Comparison of ENCODE assay signal across 24 cellular contexts in genomic region chr16:78034530-78034929, GRCh38. TPM values are rescaled to one million over a fixed set of nuclear protein-coding genes. Genes with fewer than 3 reads are reported as not detected.
A peak's percentile ranks its signal among the peaks of the same experiment; 100 is the strongest.
DNase-seq lines count a peak whose midpoint lies in the region; ATAC-seq and TF ChIP-seq lines count a peak whose summit lies in the region.
"Had no signal": no experiment of that assay in that cellular context is flagged by ENCODE, and none has a peak within 500 bp of the region (broad histone marks: within the 10 kb centered on the region; RNA-seq: fewer than 3 reads in every experiment).

No MANE protein-coding gene starts in this region.

- H3K4me1 Mint-ChIP-seq in activated CD8-positive, alpha-beta memory T cell treated with anti-CD3 and anti-CD28 coated beads, Interleukin-2, amount 10 ng/mL, durations not matched to agents 7 days and 5 days, result peaks cover 19% of the 10 kb centered on the region
- H3K4me1 Mint-ChIP-seq: nephron had no signal

- no peaks in the 10 kb centered on the region for H3K27me3 ChIP-seq in SJCRH30
- H3K27me3 ChIP-seq: ascending aorta had no signal

- H3K27me3 Mint-ChIP-seq in activated CD8-positive, alpha-beta memory T cell treated with anti-CD3 and anti-CD28 coated beads, Interleukin-2, amount 10 ng/mL, durations not matched to agents 7 days and 5 days, result peaks cover 45% of the 10 kb centered on the region

- peaks cover 2% of the 10 kb centered on the region for H3K9me3 Mint-ChIP-seq in activated CD8-positive, alpha-beta memory T cell treated with anti-CD3 and anti-CD28 coated beads, Interleukin-2, amount 10 ng/mL, durations not matched to agents 7 days and 5 days (ENCODE audit: low read depth)
- H3K9me3 Mint-ChIP-seq: CD4-positive, alpha-beta memory T cell; effector memory CD8-positive, alpha-beta T cell; nephron had no signal

- H3K4me3 ChIP-seq in GM12865 (ENCODE audit: low read depth, low read length) (no peak overlapping the region), SJCRH30 (no peak overlapping the region)
- H3K4me3 ChIP-seq: ascending aorta, esophagus squamous epithelium, skin epidermis had no signal

- H3K27ac Mint-ChIP-seq in activated CD8-positive, alpha-beta memory T cell treated with anti-CD3 and anti-CD28 coated beads, Interleukin-2, amount 10 ng/mL, durations not matched to agents 7 days and 5 days, result peak overlapping the region; percentile 14
- H3K27ac Mint-ChIP-seq: effector memory CD8-positive, alpha-beta T cell; nephron had no signal

- CTCF ChIA-PET in activated CD8-positive, alpha-beta memory T cell treated with anti-CD3 and anti-CD28 coated beads, Interleukin-2, amount 10 ng/mL, durations not matched to agents 7 days and 5 days (lab: Charles Lee), result interaction anchor here (1.1 kb wide), 1 partner anchor 65 kb away, joined by 4 read pairs; the partner anchor contains the start of gene WWOX

- no peaks in the 10 kb centered on the region for H3K4me1 ChIP-seq in SJCRH30
- H3K4me1 ChIP-seq: ascending aorta, esophagus squamous epithelium had no signal

- no peaks in the 10 kb centered on the region for H3K9me3 ChIP-seq in SJCRH30 (replicated peaks)
- H3K9me3 ChIP-seq: ascending aorta, esophagus squamous epithelium had no signal

- H3K27ac ChIP-seq in SJCRH30, result no peak overlapping the region
- H3K27ac ChIP-seq: ascending aorta, esophagus squamous epithelium, VCaP had no signal

- H3K36me3 ChIP-seq in SJCRH30, result no peaks in the 10 kb centered on the region
- H3K36me3 ChIP-seq: ascending aorta, esophagus squamous epithelium had no signal

- H3K36me3 Mint-ChIP-seq in activated CD8-positive, alpha-beta memory T cell treated with anti-CD3 and anti-CD28 coated beads, Interleukin-2, amount 10 ng/mL, durations not matched to agents 7 days and 5 days, result no peaks in the 10 kb centered on the region
- H3K36me3 Mint-ChIP-seq: CD4-positive, alpha-beta memory T cell had no signal

- ATAC-seq in activated CD8-positive, alpha-beta memory T cell treated with anti-CD3 and anti-CD28 coated beads, Interleukin-2, amount 10 ng/mL, durations not matched to agents 7 days and 5 days, result peak; percentile 45
- ATAC-seq: effector memory CD8-positive, alpha-beta T cell; HCT116; left colon had no signal

- no peak overlapping the region for H3K4me3 Mint-ChIP-seq in activated CD8-positive, alpha-beta memory T cell treated with anti-CD3 and anti-CD28 coated beads, Interleukin-2, amount 10 ng/mL, durations not matched to agents 7 days and 5 days
- H3K4me3 Mint-ChIP-seq: effector memory CD8-positive, alpha-beta T cell; nephron had no signal

- peak; percentile 42 for DNase-seq in activated CD8-positive, alpha-beta memory T cell treated with anti-CD3 and anti-CD28 coated beads, Interleukin-2, amount 10 ng/mL, durations not matched to agents 7 days and 5 days
- no peak for DNase-seq in activated CD8-positive, alpha-beta memory T cell treated with anti-CD3 and anti-CD28 coated beads, Interleukin-2, amount 50 U/mL, for 4 hours
- DNase-seq in GM12865 (ENCODE audit: low read depth) (peak; percentile 2), SJCRH30 (peak; percentile 12 to 34), myocyte (ENCODE audit: low read depth) (peak; percentile 31), NCI-H1436 (lab: John Stamatoyannopoulos, UW) (no peak), iPS-NIHi7 (ENCODE audit: extremely low spot score) (no peak), NCI-H526 (lab: John Stamatoyannopoulos, UW) (no peak)
- DNase-seq: ACHN; activated gamma-delta T cell; effector memory CD8-positive, alpha-beta T cell; esophagus squamous epithelium; left colon; NCI-H2029 treated with DMSO at 0.1 percent for 48 hours; NCI-H526 treated with DMSO at 0.1 percent for 48 hours; Right ventricle myocardium superior; stimulated activated CD8-positive, alpha-beta memory T cell treated with anti-CD3 and anti-CD28 coated beads, Interleukin-4, amount 100 ng/mL, for 48 hours had no signal

- no peak for TF ChIP-seq CTCF in GM12865 (IDR thresholded peaks at IDR 0.05; ENCODE audit: insufficient read depth, low read depth, low read length, missing control alignments)

RNA-seq across cellular contexts. Expression of gene CLEC3A, which starts 12.2 kb away (rescaled TPM):
- total RNA-seq in activated CD8-positive, alpha-beta memory T cell treated with anti-CD3 and anti-CD28 coated beads, Interleukin-2, amount 10 ng/mL, durations not matched to agents 7 days and 5 days, result not detected
- total RNA-seq in SJCRH30 (2014; rRNA removed; shearing (Covaris generic)), result not detected in 2 replicates
- total RNA-seq in myocyte, result not detected in 2 replicates
- not detected for polyA plus RNA-seq in myocyte (2012)
- total RNA-seq: ascending aorta; CD4-positive, alpha-beta memory T cell; esophagus squamous epithelium; left colon; mesenteric fat pad; Right ventricle myocardium superior had no signal
- polyA plus RNA-seq: CD4-positive, alpha-beta memory T cell had no signal

Comparison
In these comparisons a context has a peak if more than half of its experiments do, and no peak if none do; other contexts are left out.
1. DNase-seq: peak in activated CD8-positive, alpha-beta memory T cell treated with anti-CD3 and anti-CD28 coated beads, Interleukin-2, amount 10 ng/mL, durations not matched to agents 7 days and 5 days (single experiment), GM12865 (single experiment), SJCRH30 (2 of 2) and myocyte (single experiment); none in activated CD8-positive, alpha-beta memory T cell treated with anti-CD3 and anti-CD28 coated beads, Interleukin-2, amount 50 U/mL, for 4 hours (single experiment), NCI-H1436 (single experiment), iPS-NIHi7 (single experiment) and NCI-H526 (0 of 2).